8 cellular contexts compared by ENCODE assay signal in genomic region chr11:126355324-126355925, GRCh38. TPM values are rescaled to one million over a fixed set of nuclear protein-coding genes. Genes with fewer than 3 reads are reported as not detected.
DNase-seq lines count a peak whose midpoint lies in the region; ATAC-seq and TF ChIP-seq lines count a peak whose summit lies in the region.

Gene ST3GAL4, plus strand, starts transcription at chr11:126355686. Its CDS starts 50,470 bp downstream, at chr11:126406156.

- peak; percentile 55 for ATAC-seq in GM18868 (IDR thresholded peaks at IDR 0.05; ENCODE audit: unreplicated experiment)
- ATAC-seq in HG03135 (IDR thresholded peaks at IDR 0.05; ENCODE audit: unreplicated experiment), result peak; percentile 48

- peaks cover 42% of the 10 kb centered on the region for H3K4me1 Mint-ChIP-seq in endothelial cell (ENCODE audit: unreplicated experiment)

- peak within 1 kb of the TSS; percentile 13 for H3K27ac Mint-ChIP-seq in endothelial cell (ENCODE audit: unreplicated experiment)

- H3K9me3 ChIP-seq in mononuclear cell (ENCODE audit: low read depth, low read length), result no peaks in the 10 kb centered on the region

- peak within 1 kb of the TSS; percentile 91 for H3K4me3 Mint-ChIP-seq in endothelial cell (ENCODE audit: unreplicated experiment)

- no peaks in the 10 kb centered on the region for H3K9me3 Mint-ChIP-seq in endothelial cell (ENCODE audit: unreplicated experiment)

- peak within 1 kb of the TSS; percentile 56 for H3K4me3 ChIP-seq in mononuclear cell (ENCODE audit: low read length)

- TF ChIP-seq CTCF in endothelial cell (IDR thresholded peaks at IDR 0.05; ENCODE audit: unreplicated experiment), result no peak

- H3K4me1 ChIP-seq in mononuclear cell (ENCODE audit: insufficient read depth, low read length), result peaks cover 67% of the 10 kb centered on the region

- DNase-seq in AG08396 (ENCODE audit: low spot score), result peak; percentile 88
- peak; percentile 75 for DNase-seq in NCI-H774 (lab: John Stamatoyannopoulos, UW)
- DNase-seq in activated CD8-positive, alpha-beta memory T cell treated with anti-CD3 and anti-CD28 coated beads, Interleukin-2, amount 50 U/mL, for 24 hours (ENCODE audit: extremely low read depth), result peak; percentile 49
- DNase-seq in endothelial cell (ENCODE audit: low spot score), result peak; percentile 87
- DNase-seq in stimulated activated CD8-positive, alpha-beta memory T cell treated with anti-CD3 and anti-CD28 coated beads, Interleukin-2, amount 100 ng/mL, for 1 hour (ENCODE audit: low read depth in 2 of 2), result peak; percentile 34 to 47

- H3K27me3 Mint-ChIP-seq in endothelial cell (ENCODE audit: unreplicated experiment), result peaks cover 5% of the 10 kb centered on the region

- H3K36me3 Mint-ChIP-seq in endothelial cell (ENCODE audit: low read depth, unreplicated experiment), result peaks cover 7% of the 10 kb centered on the region

- H3K27me3 ChIP-seq in mononuclear cell (ENCODE audit: insufficient read depth, low read length), result no peaks in the 10 kb centered on the region

RNA-seq across cellular contexts. Expression of gene ST3GAL4, which starts in this region (rescaled TPM):
- 25.9 TPM for total RNA-seq in endothelial cell (ENCODE audit: unreplicated experiment)
- total RNA-seq in mononuclear cell, result 8.2 TPM

Comparison
In these comparisons a context has a peak if more than half of its experiments do, and no peak if none do; other contexts are left out.
1. Peak in every context shown above with its lines: DNase-seq, ATAC-seq and H3K4me3 ChIP-seq.